ENCODE assay signal across 8 cellular contexts in genomic region chr1:50423670-50424000, GRCh38. TPM values are rescaled to one million over a fixed set of nuclear protein-coding genes. Genes with fewer than 3 reads are reported as not detected.
DNase-seq lines count a peak whose midpoint lies in the region; ATAC-seq, FAIRE-seq and TF ChIP-seq lines count a peak whose summit lies in the region.

No MANE protein-coding gene starts in this region.

- no peak for TF ChIP-seq CTCF in bronchial epithelial cell (IDR thresholded peaks at IDR 0.05; ENCODE audit: insufficient read depth, low read length, severe bottlenecking)

- H3K9me3 ChIP-seq in neuron (ENCODE audit: low read length), result no peaks in the 10 kb centered on the region

- peaks cover 59% of the 10 kb centered on the region for H3K27me3 ChIP-seq in bronchial epithelial cell (ENCODE audit: control insufficient read depth, insufficient read depth, low read length)
- H3K27me3 ChIP-seq in neuron (ENCODE audit: insufficient read depth, low read length), result peaks cover 92% of the 10 kb centered on the region

- DNase-seq in DMS79 treated with DMSO at 0.1 percent for 48 hours (lab: John Stamatoyannopoulos, UW) (peak; percentile 82), bronchial epithelial cell (ENCODE audit: low read depth) (peak; percentile 29), frontal cortex (ENCODE audit: low spot score in 2 of 2) (no peak), Ammon's horn (ENCODE audit: low spot score) (no peak)

- peak overlapping the region; percentile 98 for H2AFZ ChIP-seq in neuron (ENCODE audit: low read depth, low read length)

- H3K4me1 ChIP-seq in neuron (ENCODE audit: insufficient read depth, low read length), result peaks cover 19% of the 10 kb centered on the region

- ATAC-seq in HG03354 (IDR thresholded peaks at IDR 0.05; ENCODE audit: poor library complexity, severe bottlenecking, unreplicated experiment) (peak; percentile 24), HG02571 (IDR thresholded peaks at IDR 0.05; ENCODE audit: unreplicated experiment) (no peak), GM18870 (IDR thresholded peaks at IDR 0.05; ENCODE audit: unreplicated experiment) (no peak)

- H3K36me3 ChIP-seq in bronchial epithelial cell (ENCODE audit: control insufficient read depth, insufficient read depth, low read length) (no peaks in the 10 kb centered on the region), neuron (ENCODE audit: insufficient read depth, low read length) (no peaks in the 10 kb centered on the region)

- H3K4me3 ChIP-seq in bronchial epithelial cell (ENCODE audit: low read depth, low read length) (peak overlapping the region; percentile 37), neuron (ENCODE audit: low read length) (peak overlapping the region; percentile 53)

- no peak for FAIRE-seq in bronchial epithelial cell (lab: Jason Lieb, UNC)
- no peak for FAIRE-seq in frontal cortex (lab: Jason Lieb, UNC)

RNA-seq across cellular contexts. Expression of gene DMRTA2, which starts 0.4 kb away (rescaled TPM):
- total RNA-seq in bronchial epithelial cell, result 4.2 and 7.4 TPM in 2 replicates
- 1.2 TPM for total RNA-seq in frontal cortex

Comparison
In these comparisons a context has a peak if more than half of its experiments do, and no peak if none do; other contexts are left out.
1. DNase-seq: peak in DMS79 treated with DMSO at 0.1 percent for 48 hours (single experiment) and bronchial epithelial cell (single experiment); none in frontal cortex (0 of 2) and Ammon's horn (single experiment).